In genomic region chr2:153169567-153169966, GRCh38 we compare ENCODE assay signal across 24 cellular contexts.
"Had no signal": no experiment of that assay in that cellular context is flagged by ENCODE, and none has a peak within 500 bp of the region (broad histone marks: within the 10 kb centered on the region; RNA-seq: fewer than 3 reads in every experiment).

No MANE protein-coding gene starts in this region.

- H3K9ac ChIP-seq: KMS-11 had no signal

- H3K27ac ChIP-seq: KMS-11 had no signal

- H3K27ac Mint-ChIP-seq: activated B cell treated with CpG ODN at 0.5 μM for 24 hours; activated CD4-positive, alpha-beta T cell treated with anti-CD3 and anti-CD28 coated beads, Interleukin-2, amount 10 ng/mL, durations not matched to agents 24 days and 14 days; activated naive CD4-positive, alpha-beta T cell treated with anti-CD3 and anti-CD28 coated beads, Interleukin-2, amount 10 ng/mL, durations not matched to agents 7 days and 5 days; activated naive CD8-positive, alpha-beta T cell treated with anti-CD3 and anti-CD28 coated beads for 36 hours; activated T-helper 17 cell treated with anti-CD3 and anti-CD28 coated beads, Interleukin-2, amount 50 U/mL, for 72 hours; T-helper 17 cell had no signal

- H3K9me3 Mint-ChIP-seq: activated B cell treated with CpG ODN at 0.5 μM for 24 hours; activated CD4-positive, alpha-beta T cell treated with anti-CD3 and anti-CD28 coated beads, Interleukin-2, amount 10 ng/mL, durations not matched to agents 24 days and 14 days; activated naive CD4-positive, alpha-beta T cell treated with anti-CD3 and anti-CD28 coated beads, Interleukin-2, amount 10 ng/mL, durations not matched to agents 7 days and 5 days; activated naive CD8-positive, alpha-beta T cell treated with anti-CD3 and anti-CD28 coated beads for 36 hours had no signal

- ATAC-seq: activated T-helper 17 cell treated with anti-CD3 and anti-CD28 coated beads, Interleukin-2, amount 50 U/mL, for 72 hours; PC-3; T-helper 17 cell had no signal

- H3K4me2 ChIP-seq: KMS-11 had no signal

- H3K4me3 Mint-ChIP-seq: activated B cell treated with CpG ODN at 0.5 μM for 24 hours; activated CD4-positive, alpha-beta T cell treated with anti-CD3 and anti-CD28 coated beads, Interleukin-2, amount 10 ng/mL, durations not matched to agents 24 days and 14 days; activated naive CD4-positive, alpha-beta T cell treated with anti-CD3 and anti-CD28 coated beads, Interleukin-2, amount 10 ng/mL, durations not matched to agents 7 days and 5 days; activated naive CD8-positive, alpha-beta T cell treated with anti-CD3 and anti-CD28 coated beads for 36 hours; activated T-helper 17 cell treated with anti-CD3 and anti-CD28 coated beads, Interleukin-2, amount 50 U/mL, for 72 hours; T-helper 17 cell had no signal

- H3K36me3 Mint-ChIP-seq: activated naive CD4-positive, alpha-beta T cell treated with anti-CD3 and anti-CD28 coated beads, Interleukin-2, amount 10 ng/mL, durations not matched to agents 7 days and 5 days; activated naive CD8-positive, alpha-beta T cell treated with anti-CD3 and anti-CD28 coated beads for 36 hours had no signal

- H3K27me3 Mint-ChIP-seq: activated B cell treated with CpG ODN at 0.5 μM for 24 hours; activated CD4-positive, alpha-beta T cell treated with anti-CD3 and anti-CD28 coated beads, Interleukin-2, amount 10 ng/mL, durations not matched to agents 24 days and 14 days; activated naive CD4-positive, alpha-beta T cell treated with anti-CD3 and anti-CD28 coated beads, Interleukin-2, amount 10 ng/mL, durations not matched to agents 7 days and 5 days; T-helper 17 cell had no signal

- DNase-seq: activated B cell treated with CpG ODN at 0.5 μM for 24 hours; activated CD4-positive, alpha-beta T cell treated with anti-CD3 and anti-CD28 coated beads for 1 hour; activated CD4-positive, alpha-beta T cell treated with anti-CD3 and anti-CD28 coated beads, Interleukin-2, amount 10 ng/mL, durations not matched to agents 24 days and 14 days; activated CD4-positive, alpha-beta T cell treated with anti-CD3 and anti-CD28 coated beads, Interleukin-2, amount 50 U/mL, for 48 hours; activated gamma-delta T cell; activated naive CD4-positive, alpha-beta T cell treated with anti-CD3 and anti-CD28 coated beads, Interleukin-2, amount 10 ng/mL, durations not matched to agents 7 days and 5 days; activated naive CD8-positive, alpha-beta T cell treated with anti-CD3 and anti-CD28 coated beads for 36 hours; activated T-cell treated with anti-CD3 and anti-CD28 coated beads for 4 hours; activated T-cell treated with anti-CD3 and anti-CD28 coated beads, Interleukin-2, amount 50 U/mL, for 48 hours; anterior cingulate cortex; cerebellar nuclear complex; NCI-H1092; NCI-H1436; NCI-H187 treated with DMSO at 0.1 percent for 48 hours; NCI-H2081 treated with DMSO at 0.1 percent for 48 hours; NCI-H446; NCI-H524; PC-3; SHP77 treated with DMSO at 0.1 percent for 48 hours; T-helper 17 cell; T-helper 9 cell had no signal

- FAIRE-seq: RCC 7860 had no signal

- H3K4me1 Mint-ChIP-seq: activated B cell treated with CpG ODN at 0.5 μM for 24 hours; activated CD4-positive, alpha-beta T cell treated with anti-CD3 and anti-CD28 coated beads, Interleukin-2, amount 10 ng/mL, durations not matched to agents 24 days and 14 days; activated naive CD4-positive, alpha-beta T cell treated with anti-CD3 and anti-CD28 coated beads, Interleukin-2, amount 10 ng/mL, durations not matched to agents 7 days and 5 days; activated naive CD8-positive, alpha-beta T cell treated with anti-CD3 and anti-CD28 coated beads for 36 hours; activated T-helper 17 cell treated with anti-CD3 and anti-CD28 coated beads, Interleukin-2, amount 50 U/mL, for 72 hours; T-helper 17 cell had no signal
